In the genomic region with DNA sequence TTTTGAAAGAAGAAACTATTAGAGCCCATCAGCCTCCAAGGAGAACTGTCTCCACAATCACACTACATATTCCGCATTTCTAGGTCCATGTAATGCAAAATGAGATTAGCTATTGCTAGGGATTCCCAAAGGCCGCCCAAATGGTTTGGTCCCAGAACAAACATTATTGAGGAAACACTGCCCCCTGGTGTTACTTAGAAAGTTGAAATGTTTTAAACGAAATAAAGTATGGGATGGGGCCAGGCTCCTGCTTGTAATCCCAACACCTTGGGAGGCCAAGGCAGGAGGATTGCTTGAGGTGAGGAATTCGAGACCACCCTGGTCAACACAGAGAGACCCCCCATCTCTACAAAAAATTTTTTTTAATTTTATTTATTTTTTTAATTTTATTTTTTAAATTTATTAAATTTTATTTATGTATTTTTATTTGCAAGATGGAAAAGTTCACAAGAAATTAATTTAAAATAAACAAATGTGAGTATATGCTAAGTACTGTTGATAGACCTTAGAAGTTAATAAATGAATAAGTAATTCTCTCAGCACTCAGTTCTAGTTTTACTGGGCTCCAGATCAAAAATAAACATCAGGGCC, we compare ENCODE assay signal across 8 cellular contexts. TPM values are rescaled to one million over a fixed set of nuclear protein-coding genes. Genes with fewer than 3 reads are reported as not detected.
DNase-seq lines count a peak whose midpoint lies in the region; ATAC-seq, FAIRE-seq and TF ChIP-seq lines count a peak whose summit lies in the region.

No MANE protein-coding gene starts in this region.

- peaks cover 0 to 37% of the 10 kb centered on the region in 2 donors for H3K36me3 ChIP-seq in neuronal stem cell (replicated peaks in 1 of 2; ENCODE audit: control insufficient read depth in 2 of 2, insufficient read depth in 2 of 2, low read length in 2 of 2)

- peak; percentile 82 for FAIRE-seq in GM19239 (lab: Jason Lieb, UNC)

- H2BK12ac ChIP-seq in neuronal stem cell (ENCODE audit: low read length): no peak overlapping the region

- no peak overlapping the region for H3K4me2 ChIP-seq in neuronal stem cell (ENCODE audit: insufficient read depth, low read length, poor library complexity, severe bottlenecking)

- no peak overlapping the region for H2AK5ac ChIP-seq in neuronal stem cell (ENCODE audit: low read depth, low read length)

- H3K23ac ChIP-seq in neuronal stem cell (ENCODE audit: low read depth, low read length, poor library complexity): no peak overlapping the region

- H3K18ac ChIP-seq in neuronal stem cell (ENCODE audit: low read length): no peak overlapping the region

- H2BK120ac ChIP-seq in neuronal stem cell (ENCODE audit: low read depth, low read length): no peak overlapping the region

- H3K9ac ChIP-seq in neuronal stem cell (ENCODE audit: low read depth, low read length, poor library complexity): no peak overlapping the region

- H3K27ac ChIP-seq in neuronal stem cell (replicated peaks; ENCODE audit: low read length): no peak overlapping the region

- DNase-seq in CD1c-positive myeloid dendritic cell (ENCODE audit: extremely low spot score): peak; percentile 89
- peak; percentile 45 for DNase-seq in GM19239 (ENCODE audit: insufficient read length, low spot score)
- peak; percentile 61 for DNase-seq in NCI-H2196 treated with DMSO at 0.1 percent for 48 hours (lab: John Stamatoyannopoulos, UW; ENCODE audit: unreplicated experiment)
- peak; percentile 69 for DNase-seq in fibroblast of the conjunctiva (ENCODE audit: low read depth)
- DNase-seq in neuronal stem cell (ENCODE audit: low spot score): peak; percentile 76

- H2BK5ac ChIP-seq in neuronal stem cell (ENCODE audit: low read length): no peak overlapping the region

- H3K27me3 ChIP-seq in neuronal stem cell (ENCODE audit: control insufficient read depth in 3 of 3, insufficient read depth in 3 of 3, low read depth in 1 of 3, low read length in 3 of 3): no peaks in the 10 kb centered on the region

- no peak for ATAC-seq in GM18520 (IDR thresholded peaks at IDR 0.05; ENCODE audit: unreplicated experiment)
- ATAC-seq in HG03354 (IDR thresholded peaks at IDR 0.05; ENCODE audit: poor library complexity, severe bottlenecking, unreplicated experiment): no peak

- no peak overlapping the region for H2BK15ac ChIP-seq in neuronal stem cell (ENCODE audit: low read length)

- H3K79me1 ChIP-seq in neuronal stem cell (ENCODE audit: low read depth, low read length): no peaks in the 10 kb centered on the region

- peaks cover 5 to 6% of the 10 kb centered on the region in 2 donors for H3K4me1 ChIP-seq in neuronal stem cell (ENCODE audit: control insufficient read depth in 2 of 2, insufficient read depth in 1 of 2, low read depth in 1 of 2, low read length in 2 of 2)

- WGBS in neuronal stem cell (ENCODE audit: extremely low coverage in 2 of 2, insufficient read length in 2 of 2, insufficient replicate concordance in 1 of 2), 2 donors: no CpG with 5 or more reads among the region's 4 CpGs

- H3K4ac ChIP-seq in neuronal stem cell (ENCODE audit: low read length): no peak overlapping the region

- no peak overlapping the region for H3K14ac ChIP-seq in neuronal stem cell (ENCODE audit: low read length)

- no peak overlapping the region for H2AFZ ChIP-seq in neuronal stem cell (ENCODE audit: low read length)

- no peak overlapping the region for H4K8ac ChIP-seq in neuronal stem cell (ENCODE audit: low read depth, low read length)

- peak; percentile 16 for TF ChIP-seq CTCF in WI38 (IDR thresholded peaks at IDR 0.05; ENCODE audit: low read depth, low read length)

- H4K91ac ChIP-seq in neuronal stem cell (ENCODE audit: low read depth, low read length, poor library complexity): no peak overlapping the region

- no peak overlapping the region for H3K4me3 ChIP-seq in WI38 (ENCODE audit: low read depth, low read length)
- no peak overlapping the region for H3K4me3 ChIP-seq in neuronal stem cell (ENCODE audit: low read length in 2 of 2)

- no peaks in the 10 kb centered on the region for H3K9me3 ChIP-seq in neuronal stem cell (replicated peaks in 1 of 2; ENCODE audit: control insufficient read depth in 2 of 2, insufficient read depth in 1 of 2, low read depth in 1 of 2, low read length in 2 of 2)

RNA-seq across cellular contexts. Expression of a gene that starts 5.5 kb away (rescaled TPM):
- polyA plus RNA-seq in neuronal stem cell (2013, experiment 1 of 2): 13.9 TPM
- polyA plus RNA-seq in neuronal stem cell (2013, experiment 2 of 2): 14.3 TPM

RNA-seq across cellular contexts. Expression of a gene that starts 14.7 kb away (rescaled TPM):
- polyA plus RNA-seq in neuronal stem cell (2013, experiment 1 of 2): 0.06 TPM
- 0.11 TPM for polyA plus RNA-seq in neuronal stem cell (2013, experiment 2 of 2)

RNA-seq across cellular contexts. Expression of a gene that starts 21.6 kb away (rescaled TPM):
- 15.6 TPM for polyA plus RNA-seq in neuronal stem cell (2013, experiment 1 of 2)
- 14.9 TPM for polyA plus RNA-seq in neuronal stem cell (2013, experiment 2 of 2)

RNA-seq across cellular contexts. Expression of a gene that starts 22.9 kb away (rescaled TPM):
- 37.4 TPM for polyA plus RNA-seq in neuronal stem cell (2013, experiment 1 of 2)
- polyA plus RNA-seq in neuronal stem cell (2013, experiment 2 of 2): 36.9 TPM

RNA-seq across cellular contexts. Expression of a gene that starts 51.4 kb away (rescaled TPM):
- polyA plus RNA-seq in neuronal stem cell (2013, experiment 1 of 2): 18.8 TPM
- polyA plus RNA-seq in neuronal stem cell (2013, experiment 2 of 2): 17.5 TPM
